ENCODE assay signal across 27 cellular contexts in genomic region chr5:169154660-169155059, GRCh38.
"Had no signal": no experiment of that assay in that cellular context is flagged by ENCODE, and none has a peak within 500 bp of the region (broad histone marks: within the 10 kb centered on the region; RNA-seq: fewer than 3 reads in every experiment).

No MANE protein-coding gene starts in this region.

- H3K4me3 Mint-ChIP-seq: mesothelial cell of epicardium had no signal

- ATAC-seq: esophagus mucosa, gastrocnemius medialis, heart right ventricle, left cardiac atrium, left lung, left ventricle myocardium superior, lower lobe of right lung, mucosa of descending colon had no signal

- H3K27me3 ChIP-seq: esophagus squamous epithelium, gastrocnemius medialis, heart right ventricle, left lung had no signal

- H3K4me1 ChIP-seq: lower lobe of right lung had no signal

- H3K27ac ChIP-seq: coronary artery, dorsolateral prefrontal cortex, epithelial cell of prostate, esophagus squamous epithelium, gastrocnemius medialis, heart right ventricle, left lung, lower lobe of right lung had no signal

- H3K36me3 ChIP-seq: esophagus squamous epithelium, gastrocnemius medialis, heart right ventricle, left lung, lower lobe of right lung had no signal

- FAIRE-seq: colon, endometrium, islet of Langerhans, keratinocyte had no signal

- H3K4me3 ChIP-seq: coronary artery, dorsolateral prefrontal cortex, esophagus squamous epithelium, gastrocnemius medialis, heart right ventricle, left lung, lower lobe of right lung, mucosa of descending colon had no signal

- DNase-seq: dermis blood vessel endothelial cell; dorsolateral prefrontal cortex; effector CD4-positive, alpha-beta T cell; effector memory CD4-positive, alpha-beta T cell; erythroblast; esophagus squamous epithelium; foreskin fibroblast; foreskin melanocyte; gastrocnemius medialis; glutamatergic neuron; head of caudate nucleus; heart right ventricle; hippocampal formation; left cardiac atrium; left lung; left ventricle myocardium superior; lower lobe of right lung; mesenchymal stem cell; mucosa of descending colon had no signal
